7 cellular contexts compared by ENCODE assay signal in genomic region chr7:16678904-16679566, GRCh38. TPM values are rescaled to one million over a fixed set of nuclear protein-coding genes. Genes with fewer than 3 reads are reported as not detected.
A peak's percentile ranks its signal among the peaks of the same experiment; 100 is the strongest.
DNase-seq lines count a peak whose midpoint lies in the region; ATAC-seq and TF ChIP-seq lines count a peak whose summit lies in the region.
"Not testable (repeated sequence)": the region's sequence is repeated elsewhere in the genome, so short reads cannot be mapped to it uniquely, and the experiment has no call there.

No MANE protein-coding gene starts in this region.

- DNase-seq in Calu3: peak; percentile 66
- DNase-seq in HT-29 (ENCODE audit: low spot score): peak; percentile 62
- DNase-seq in MCF 10A (ENCODE audit: unreplicated experiment); hepatocyte (ENCODE audit: low spot score); mesothelial cell of epicardium (ENCODE audit: low spot score in 2 of 2, unreplicated experiment in 2 of 2); progenitor cell of endocrine pancreas (ENCODE audit: low spot score, unreplicated experiment): not testable (repeated sequence)

- CTCF ChIA-PET in Calu3 (lab: Charles Lee) (interaction anchor here (0.7 to 1.5 kb wide), 3 partner anchors 10 to 272 kb away, joined by 3 to 4 read pairs (median 4); no protein-coding TSS in a partner anchor), MCF 10A (lab: Yijun Ruan, JAX) (interaction anchor here (0.8 to 1.0 kb wide), 2 partner anchors 13 to 16 kb away, joined by 3 to 4 read pairs; no protein-coding TSS in a partner anchor)

- BruUV-seq in Calu3 (replicated peaks; lab: Mats Ljungman, UMichigan); MCF 10A (replicated peaks; lab: Mats Ljungman, UMichigan): not testable (repeated sequence)

- not testable (repeated sequence) for H3K4me1 ChIP-seq in hepatocyte (ENCODE audit: insufficient read depth)

- not testable (repeated sequence) for H3K4me3 ChIP-seq in hepatocyte

- not testable (repeated sequence) for H4K20me1 ChIP-seq in hepatocyte (ENCODE audit: insufficient read depth, poor library complexity, severe bottlenecking)

- H3K27ac ChIP-seq in hepatocyte: peak overlapping the region; percentile 59

- H3K4me3 Mint-ChIP-seq in Calu3 (ENCODE audit: low read depth, unreplicated experiment): peak overlapping the region; percentile 21
- H3K4me3 Mint-ChIP-seq in MCF 10A (ENCODE audit: unreplicated experiment); mesothelial cell of epicardium: not testable (repeated sequence)
- peak overlapping the region; percentile 26 for H3K4me3 Mint-ChIP-seq in progenitor cell of endocrine pancreas (ENCODE audit: low read depth)

- not testable (repeated sequence) for H3K27me3 ChIP-seq in hepatocyte

- not testable (repeated sequence) for H3K36me3 ChIP-seq in hepatocyte (replicated peaks; ENCODE audit: insufficient read depth, low read depth)

- H3K27me3 Mint-ChIP-seq in Calu3 (ENCODE audit: unreplicated experiment); MCF 10A (ENCODE audit: insufficient read depth, unreplicated experiment); mesothelial cell of epicardium (ENCODE audit: low read depth); progenitor cell of endocrine pancreas: not testable (repeated sequence)

- H3K9me3 ChIP-seq in hepatocyte (ENCODE audit: low read depth): not testable (repeated sequence)

- intact Hi-C loops in Calu3 (cut with micrococcal nuclease; ENCODE audit: unreplicated experiment); MCF 10A (cut with micrococcal nuclease): not testable (repeated sequence)

- not testable (repeated sequence) for ATAC-seq in SK-N-SH treated with all-trans-retinoic acid at 6 μM for 48 hours

- H3K36me3 Mint-ChIP-seq in Calu3 (ENCODE audit: insufficient read depth, unreplicated experiment): peaks cover 71% of the 10 kb centered on the region
- peaks cover 82% of the 10 kb centered on the region for H3K36me3 Mint-ChIP-seq in MCF 10A (ENCODE audit: insufficient read depth, unreplicated experiment)
- H3K36me3 Mint-ChIP-seq in mesothelial cell of epicardium: peaks cover 54% of the 10 kb centered on the region
- peaks cover 53% of the 10 kb centered on the region for H3K36me3 Mint-ChIP-seq in progenitor cell of endocrine pancreas (ENCODE audit: insufficient read depth)

- POLR2A ChIA-PET in MCF 10A (lab: Yijun Ruan, JAX): interaction anchor here (1.3 kb wide), 1 partner anchor 12 kb away, joined by 3 read pairs; no protein-coding TSS in a partner anchor

- not testable (repeated sequence) for H3K9me3 Mint-ChIP-seq in Calu3 (ENCODE audit: low read depth, unreplicated experiment); MCF 10A (ENCODE audit: unreplicated experiment); progenitor cell of endocrine pancreas (ENCODE audit: low read depth)
- H3K9me3 Mint-ChIP-seq in mesothelial cell of epicardium: peaks cover 10% of the 10 kb centered on the region

- H3K79me2 ChIP-seq in hepatocyte: peaks cover 23% of the 10 kb centered on the region

- H3K9me2 ChIP-seq in hepatocyte (replicated peaks; ENCODE audit: insufficient read depth): not testable (repeated sequence)

- not testable (repeated sequence) for H2AFZ ChIP-seq in hepatocyte

- H3K4me1 Mint-ChIP-seq in Calu3 (ENCODE audit: low read depth, unreplicated experiment) (peaks cover 30% of the 10 kb centered on the region), mesothelial cell of epicardium (peaks cover 11% of the 10 kb centered on the region)
- H3K4me1 Mint-ChIP-seq in MCF 10A (ENCODE audit: insufficient read depth, unreplicated experiment); progenitor cell of endocrine pancreas (ENCODE audit: low read depth): not testable (repeated sequence)

- peak overlapping the region; percentile 65 for H3K27ac Mint-ChIP-seq in Calu3 (ENCODE audit: unreplicated experiment)
- peak overlapping the region; percentile 61 for H3K27ac Mint-ChIP-seq in MCF 10A (ENCODE audit: low read depth, unreplicated experiment)
- H3K27ac Mint-ChIP-seq in mesothelial cell of epicardium: peak overlapping the region; percentile 45
- H3K27ac Mint-ChIP-seq in progenitor cell of endocrine pancreas: peak overlapping the region; percentile 82

- not testable (repeated sequence) for TF ChIP-seq CTCF in Calu3 (IDR thresholded peaks at IDR 0.05; ENCODE audit: unreplicated experiment); MCF 10A (IDR thresholded peaks at IDR 0.05; ENCODE audit: unreplicated experiment); hepatocyte (IDR thresholded peaks at IDR 0.05; ENCODE audit: poor library complexity); mesothelial cell of epicardium (IDR thresholded peaks at IDR 0.05; ENCODE audit: unreplicated experiment); progenitor cell of endocrine pancreas (IDR thresholded peaks at IDR 0.05; ENCODE audit: unreplicated experiment)

- 78% methylated on average over 7 of the region's 7 CpGs for WGBS in hepatocyte (ENCODE audit: low lambda C conversion rate, missing lambda C conversion rate)

- peak overlapping the region; percentile 3 for H3K4me2 ChIP-seq in hepatocyte

TF ChIP-seq in SK-N-SH treated with all-trans-retinoic acid at 6 μM for 48 hours, 23 proteins besides CTCF, POLR2A, EP300 and RAD21:
- peak; percentile 88 for TF ChIP-seq TCF4 (CRISPR knock-in tag; IDR thresholded peaks at IDR 0.05; ENCODE audit: borderline replicate concordance)
- TF ChIP-seq, protein P1, sequence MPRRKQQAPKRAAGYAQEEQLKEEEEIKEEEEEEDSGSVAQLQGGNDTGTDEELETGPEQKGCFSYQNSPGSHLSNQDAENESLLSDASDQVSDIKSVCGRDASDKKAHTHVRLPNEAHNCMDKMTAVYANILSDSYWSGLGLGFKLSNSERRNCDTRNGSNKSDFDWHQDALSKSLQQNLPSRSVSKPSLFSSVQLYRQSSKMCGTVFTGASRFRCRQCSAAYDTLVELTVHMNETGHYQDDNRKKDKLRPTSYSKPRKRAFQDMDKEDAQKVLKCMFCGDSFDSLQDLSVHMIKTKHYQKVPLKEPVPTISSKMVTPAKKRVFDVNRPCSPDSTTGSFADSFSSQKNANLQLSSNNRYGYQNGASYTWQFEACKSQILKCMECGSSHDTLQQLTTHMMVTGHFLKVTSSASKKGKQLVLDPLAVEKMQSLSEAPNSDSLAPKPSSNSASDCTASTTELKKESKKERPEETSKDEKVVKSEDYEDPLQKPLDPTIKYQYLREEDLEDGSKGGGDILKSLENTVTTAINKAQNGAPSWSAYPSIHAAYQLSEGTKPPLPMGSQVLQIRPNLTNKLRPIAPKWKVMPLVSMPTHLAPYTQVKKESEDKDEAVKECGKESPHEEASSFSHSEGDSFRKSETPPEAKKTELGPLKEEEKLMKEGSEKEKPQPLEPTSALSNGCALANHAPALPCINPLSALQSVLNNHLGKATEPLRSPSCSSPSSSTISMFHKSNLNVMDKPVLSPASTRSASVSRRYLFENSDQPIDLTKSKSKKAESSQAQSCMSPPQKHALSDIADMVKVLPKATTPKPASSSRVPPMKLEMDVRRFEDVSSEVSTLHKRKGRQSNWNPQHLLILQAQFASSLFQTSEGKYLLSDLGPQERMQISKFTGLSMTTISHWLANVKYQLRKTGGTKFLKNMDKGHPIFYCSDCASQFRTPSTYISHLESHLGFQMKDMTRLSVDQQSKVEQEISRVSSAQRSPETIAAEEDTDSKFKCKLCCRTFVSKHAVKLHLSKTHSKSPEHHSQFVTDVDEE (CRISPR knock-in tag; IDR thresholded peaks at IDR 0.05): peak; percentile 91

RNA-seq across cellular contexts. Expression of gene BZW2, which starts 33.1 kb away (rescaled TPM):
- total RNA-seq in Calu3 (2022): 185 and 194 TPM in 2 replicates
- 110 and 115 TPM in 2 replicates for total RNA-seq in HT-29 (2014; rRNA removed; shearing (Covaris generic))
- total RNA-seq in MCF 10A (2022): 41.0 and 85.4 TPM in 2 replicates
- 96.7 and 97.7 TPM in 2 replicates for total RNA-seq in hepatocyte
- 60.5 and 72.1 TPM in 2 replicates for polyA plus RNA-seq in hepatocyte
- total RNA-seq in mesothelial cell of epicardium: 73.9 to 77.6 TPM (median 75.9 TPM) in 3 replicates
- total RNA-seq in progenitor cell of endocrine pancreas: 72.7 and 75.6 TPM in 2 replicates

RNA-seq across cellular contexts. Expression of gene ANKMY2, which starts 33.5 kb away (rescaled TPM):
- 29.9 and 32.5 TPM in 2 replicates for total RNA-seq in Calu3 (2022)
- total RNA-seq in HT-29 (2014; rRNA removed; shearing (Covaris generic)): 8.8 and 10.2 TPM in 2 replicates
- 14.3 and 15.3 TPM in 2 replicates for total RNA-seq in MCF 10A (2022)
- 42.5 and 48.0 TPM in 2 replicates for total RNA-seq in hepatocyte
- 30.7 and 31.5 TPM in 2 replicates for polyA plus RNA-seq in hepatocyte
- 23.5 to 25.0 TPM (median 24.4 TPM) in 3 replicates for total RNA-seq in mesothelial cell of epicardium
- total RNA-seq in progenitor cell of endocrine pancreas: 26.4 and 26.5 TPM in 2 replicates
